15 cellular contexts compared by ENCODE assay signal in the genomic region with DNA sequence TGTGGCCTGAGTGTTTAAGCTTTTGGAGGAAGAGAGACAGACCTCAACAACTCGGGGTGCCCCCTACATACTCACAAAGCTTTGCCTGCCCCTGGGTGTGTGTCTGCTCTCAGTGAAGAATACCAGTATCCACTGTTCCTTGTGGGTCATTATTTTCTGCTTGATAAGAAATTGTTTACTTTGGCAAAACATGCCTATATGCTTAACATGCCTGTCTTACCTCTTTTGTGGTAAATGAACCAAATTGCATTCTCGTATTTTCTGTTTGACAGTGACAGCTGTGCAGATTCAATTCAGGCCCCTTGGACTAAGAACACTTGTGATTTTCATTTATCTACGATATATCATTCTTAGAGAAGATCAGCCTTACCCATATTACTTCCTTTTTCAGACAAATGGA.
"Had no signal": no experiment of that assay in that cellular context is flagged by ENCODE, and none has a peak within 500 bp of the region (broad histone marks: within the 10 kb centered on the region; RNA-seq: fewer than 3 reads in every experiment).

No MANE protein-coding gene starts in this region.

- H3K27me3 ChIP-seq: suprapubic skin, transverse colon had no signal

- H3K9me3 ChIP-seq: lower lobe of right lung, suprapubic skin, transverse colon had no signal

- H3K27me3 Mint-ChIP-seq: activated naive CD4-positive, alpha-beta T cell treated with anti-CD3 and anti-CD28 coated beads, Interleukin-2, amount 50 U/mL, for 24 hours; stimulated activated naive CD8-positive, alpha-beta T cell treated with anti-CD3 and anti-CD28 coated beads, Interleukin-15, amount 100 ng/mL, for 72 hours had no signal

- H3K4me3 Mint-ChIP-seq: activated naive CD4-positive, alpha-beta T cell treated with anti-CD3 and anti-CD28 coated beads, Interleukin-2, amount 50 U/mL, for 24 hours; immature natural killer cell; stimulated activated naive CD8-positive, alpha-beta T cell treated with anti-CD3 and anti-CD28 coated beads, Interleukin-15, amount 100 ng/mL, for 72 hours had no signal

- H3K36me3 Mint-ChIP-seq: activated naive CD4-positive, alpha-beta T cell treated with anti-CD3 and anti-CD28 coated beads, Interleukin-2, amount 50 U/mL, for 24 hours; immature natural killer cell had no signal

- H3K4me1 Mint-ChIP-seq: activated naive CD4-positive, alpha-beta T cell treated with anti-CD3 and anti-CD28 coated beads, Interleukin-2, amount 50 U/mL, for 24 hours; stimulated activated naive CD8-positive, alpha-beta T cell treated with anti-CD3 and anti-CD28 coated beads, Interleukin-15, amount 100 ng/mL, for 72 hours had no signal

- H3K4me3 ChIP-seq: lower lobe of right lung, suprapubic skin, transverse colon had no signal

- DNase-seq: activated CD4-positive, alpha-beta T cell treated with anti-CD3 and anti-CD28 coated beads, Interleukin-2, amount 50 U/mL, for 1 hour; activated CD8-positive, alpha-beta memory T cell treated with anti-CD3 and anti-CD28 coated beads, Interleukin-2, amount 50 U/mL, for 48 hours; activated effector memory CD4-positive, alpha-beta T cell treated with anti-CD3 and anti-CD28 coated beads, Interleukin-2, amount 50 U/mL, for 16 hours; activated T-cell treated with anti-CD3 and anti-CD28 coated beads, Interleukin-2, amount 50 U/mL, for 48 hours; effector CD4-positive, alpha-beta T cell; immature natural killer cell; lower lobe of right lung; occipital lobe; retina; stimulated activated CD4-positive, alpha-beta T cell treated with anti-CD3 and anti-CD28 coated beads, Interleukin-15, amount 100 ng/mL, for 24 hours; stimulated activated CD4-positive, alpha-beta T cell treated with anti-CD3 and anti-CD28 coated beads, Interleukin-2, amount 100 ng/mL, for 48 hours; stimulated activated naive CD8-positive, alpha-beta T cell treated with anti-CD3 and anti-CD28 coated beads, Interleukin-15, amount 100 ng/mL, for 72 hours; transverse colon had no signal

- H3K4me1 ChIP-seq: suprapubic skin, transverse colon had no signal

- H3K36me3 ChIP-seq: transverse colon had no signal

- H3K27ac ChIP-seq: lower lobe of right lung, suprapubic skin, transverse colon had no signal

- H3K9me3 Mint-ChIP-seq: activated naive CD4-positive, alpha-beta T cell treated with anti-CD3 and anti-CD28 coated beads, Interleukin-2, amount 50 U/mL, for 24 hours; immature natural killer cell; stimulated activated naive CD8-positive, alpha-beta T cell treated with anti-CD3 and anti-CD28 coated beads, Interleukin-15, amount 100 ng/mL, for 72 hours had no signal

- H3K27ac Mint-ChIP-seq: activated naive CD4-positive, alpha-beta T cell treated with anti-CD3 and anti-CD28 coated beads, Interleukin-2, amount 50 U/mL, for 24 hours; immature natural killer cell; stimulated activated naive CD8-positive, alpha-beta T cell treated with anti-CD3 and anti-CD28 coated beads, Interleukin-15, amount 100 ng/mL, for 72 hours had no signal
